In genomic region chr6:113954653-113955052, GRCh38 we compare ENCODE assay signal across 20 cellular contexts.
"Had no signal": no experiment of that assay in that cellular context is flagged by ENCODE, and none has a peak within 500 bp of the region (broad histone marks: within the 10 kb centered on the region; RNA-seq: fewer than 3 reads in every experiment).

No MANE protein-coding gene starts in this region.

- H3K4me3 Mint-ChIP-seq: memory B cell; natural killer cell treated with Interleukin-12 subunit alpha and Interleukin-12 subunit beta and Interleukin-15 and Interleukin-18, amount 100 ng/mL, for 72 hours had no signal

- H3K9me3 ChIP-seq: left ventricle myocardium inferior, lower lobe of right lung, prostate gland, right lobe of liver, spleen, stomach, thoracic aorta, transverse colon had no signal

- H3K27me3 Mint-ChIP-seq: memory B cell; natural killer cell treated with Interleukin-12 subunit alpha and Interleukin-12 subunit beta and Interleukin-15 and Interleukin-18, amount 100 ng/mL, for 72 hours had no signal

- DNase-seq: cortex of kidney; dorsolateral prefrontal cortex; effector CD8-positive, alpha-beta T cell; kidney; left cardiac atrium; left ventricle myocardium inferior; lower lobe of right lung; midbrain; occipital lobe; right lobe of liver; spleen; stimulated activated naive CD4-positive, alpha-beta T cell; stomach; substantia nigra; transverse colon had no signal

- H2AFZ ChIP-seq: parathyroid adenoma had no signal

- H3K27ac ChIP-seq: dorsolateral prefrontal cortex, left ventricle myocardium inferior, lower lobe of right lung, parathyroid adenoma, prostate gland, right lobe of liver, spleen, stomach, thoracic aorta, transverse colon had no signal

- H3K4me3 ChIP-seq: dorsolateral prefrontal cortex, left ventricle myocardium inferior, lower lobe of right lung, prostate gland, right lobe of liver, spleen, stomach, thoracic aorta, transverse colon had no signal

- H3K4me1 ChIP-seq: left ventricle myocardium inferior, lower lobe of right lung, prostate gland, right lobe of liver, transverse colon had no signal

- H3K9ac ChIP-seq: parathyroid adenoma had no signal

- H3K36me3 ChIP-seq: prostate gland had no signal

- ATAC-seq: left cardiac atrium; lower lobe of right lung; natural killer cell treated with Interleukin-12 subunit alpha and Interleukin-12 subunit beta and Interleukin-15 and Interleukin-18, amount 100 ng/mL, for 72 hours; right lobe of liver had no signal

- H3K27ac Mint-ChIP-seq: memory B cell had no signal

- H3K27me3 ChIP-seq: dorsolateral prefrontal cortex, right lobe of liver, spleen, stomach, transverse colon had no signal

- H3K9me3 Mint-ChIP-seq: memory B cell; natural killer cell treated with Interleukin-12 subunit alpha and Interleukin-12 subunit beta and Interleukin-15 and Interleukin-18, amount 100 ng/mL, for 72 hours had no signal
